In genomic region chr1:232529747-232530146, GRCh38 we compare ENCODE assay signal across 23 cellular contexts.
DNase-seq lines count a peak whose midpoint lies in the region; ATAC-seq, FAIRE-seq and TF ChIP-seq lines count a peak whose summit lies in the region.
"Had no signal": no experiment of that assay in that cellular context is flagged by ENCODE, and none has a peak within 500 bp of the region (broad histone marks: within the 10 kb centered on the region; RNA-seq: fewer than 3 reads in every experiment).

No MANE protein-coding gene starts in this region.

- DNase-seq in MCF 10A (ENCODE audit: unreplicated experiment) (peak; percentile 99), breast epithelium (ENCODE audit: low spot score in 2 of 2) (no peak), astrocyte (ENCODE audit: low read depth) (peak; percentile 46), islet precursor cell (peak; percentile 86), left lobe of liver (ENCODE audit: low spot score) (no peak), right cardiac atrium (no peak), NCI-H446 treated with DMSO at 0.1 percent for 48 hours (lab: John Stamatoyannopoulos, UW) (no peak)
- DNase-seq: activated CD4-positive, alpha-beta T cell treated with anti-CD3 and anti-CD28 coated beads, Interleukin-2, amount 10 ng/mL, durations not matched to agents 24 days and 14 days; activated CD8-positive, alpha-beta memory T cell treated with anti-CD3 and anti-CD28 coated beads, Interleukin-2, amount 50 U/mL, for 48 hours; activated effector memory CD4-positive, alpha-beta T cell treated with Interleukin-2 at 50 U/mL for 16 hours; GDM1; GM23248; Kasumi-1; left cardiac atrium; NCI-H2171 treated with DMSO at 0.1 percent for 48 hours; stimulated activated CD4-positive, alpha-beta T cell treated with anti-CD3 and anti-CD28 coated beads, Interleukin-4, amount 100 ng/mL, for 24 hours; uterus had no signal

- intact Hi-C loops in MCF 10A (cut with micrococcal nuclease) = loop anchor here (1.0 to 10.0 kb wide), 4 partner anchors 98 to 805 kb away; no protein-coding TSS in a partner anchor
- intact Hi-C loops in breast epithelium (cut with DNase I; ENCODE audit: low total_unique reads) = no loop called here
- intact Hi-C loops in right cardiac atrium (cut with DNase I) = no loop called here

- H3K9me3 Mint-ChIP-seq in MCF 10A (ENCODE audit: unreplicated experiment) (no peaks in the 10 kb centered on the region), astrocyte (ENCODE audit: unreplicated experiment) (no peaks in the 10 kb centered on the region)
- H3K9me3 Mint-ChIP-seq: activated CD4-positive, alpha-beta T cell treated with anti-CD3 and anti-CD28 coated beads, Interleukin-2, amount 10 ng/mL, durations not matched to agents 24 days and 14 days had no signal

- H3K36me3 Mint-ChIP-seq in MCF 10A (ENCODE audit: insufficient read depth, unreplicated experiment) (no peaks in the 10 kb centered on the region), astrocyte (ENCODE audit: low read depth, unreplicated experiment) (peaks cover 3% of the 10 kb centered on the region)

- H3K36me3 ChIP-seq in breast epithelium = no peaks in the 10 kb centered on the region
- H3K36me3 ChIP-seq in astrocyte (ENCODE audit: insufficient read depth, low read length) = no peaks in the 10 kb centered on the region
- H3K36me3 ChIP-seq: BLaER1, neural progenitor cell, uterus had no signal

- H3K4me3 Mint-ChIP-seq in MCF 10A (ENCODE audit: unreplicated experiment) (no peak overlapping the region), astrocyte (ENCODE audit: unreplicated experiment) (no peak overlapping the region)
- H3K4me3 Mint-ChIP-seq: activated CD4-positive, alpha-beta T cell treated with anti-CD3 and anti-CD28 coated beads, Interleukin-2, amount 10 ng/mL, durations not matched to agents 24 days and 14 days; neural progenitor cell had no signal

- POLR2A ChIA-PET in MCF 10A (lab: Yijun Ruan, JAX) = interaction anchor here (0.6 to 4.7 kb wide), 22 partner anchors 8 to 804 kb away, joined by 3 to 36 read pairs (median 3); partner anchors contain the start of gene SIPA1L2

- no peaks in the 10 kb centered on the region for H3K9me3 ChIP-seq in breast epithelium
- H3K9me3 ChIP-seq in astrocyte (ENCODE audit: insufficient read depth, low read depth, low read length) = no peaks in the 10 kb centered on the region
- H3K9me3 ChIP-seq in right cardiac atrium (ENCODE audit: control insufficient read depth, low read length) = no peaks in the 10 kb centered on the region
- H3K9me3 ChIP-seq: BLaER1, uterus had no signal

- no peak for TF ChIP-seq POLR2A in breast epithelium (IDR thresholded peaks at IDR 0.05)

- H3K9ac ChIP-seq in astrocyte (ENCODE audit: low read length) = no peak overlapping the region
- H3K9ac ChIP-seq: BLaER1, GM23248, neural progenitor cell had no signal

- TF ChIP-seq CTCF in MCF 10A (IDR thresholded peaks at IDR 0.05; ENCODE audit: unreplicated experiment) (peak; percentile 39), breast epithelium (IDR thresholded peaks at IDR 0.05) (no peak), astrocyte (IDR thresholded peaks at IDR 0.05; ENCODE audit: insufficient read depth, low read depth, low read length) (no peak)

- H3K27me3 Mint-ChIP-seq in MCF 10A (ENCODE audit: insufficient read depth, unreplicated experiment) (no peaks in the 10 kb centered on the region), astrocyte (ENCODE audit: low read depth, unreplicated experiment) (no peaks in the 10 kb centered on the region)

- H4K20me1 ChIP-seq in astrocyte (ENCODE audit: insufficient read depth, low read length) = no peaks in the 10 kb centered on the region
- H4K20me1 ChIP-seq: BLaER1 had no signal

- FAIRE-seq in astrocyte (lab: Jason Lieb, UNC) = no peak
- FAIRE-seq: D721Med, HTR-8/SVneo had no signal

- H3K4me1 Mint-ChIP-seq in MCF 10A (ENCODE audit: insufficient read depth, unreplicated experiment) = peaks cover 45% of the 10 kb centered on the region
- H3K4me1 Mint-ChIP-seq in astrocyte (ENCODE audit: low read depth, unreplicated experiment) = peaks cover 26% of the 10 kb centered on the region

- ATAC-seq in left lobe of liver = no peak
- no peak for ATAC-seq in right cardiac atrium
- ATAC-seq in HG03196 (IDR thresholded peaks at IDR 0.05; ENCODE audit: unreplicated experiment) = no peak

- H3K27ac Mint-ChIP-seq in MCF 10A (ENCODE audit: low read depth, unreplicated experiment) (peak overlapping the region; percentile 78), astrocyte (ENCODE audit: unreplicated experiment) (no peak overlapping the region)
- H3K27ac Mint-ChIP-seq: activated CD4-positive, alpha-beta T cell treated with anti-CD3 and anti-CD28 coated beads, Interleukin-2, amount 10 ng/mL, durations not matched to agents 24 days and 14 days; neural progenitor cell had no signal

- H3K4me3 ChIP-seq in breast epithelium = no peak overlapping the region
- no peak overlapping the region for H3K4me3 ChIP-seq in astrocyte (ENCODE audit: insufficient read depth, low read depth, low read length)
- H3K4me3 ChIP-seq in right cardiac atrium (ENCODE audit: low read length) = no peak overlapping the region
- H3K4me3 ChIP-seq: BLaER1, cardiac muscle cell, GM23248, neural progenitor cell, uterus had no signal

- no peak overlapping the region for H2AFZ ChIP-seq in astrocyte (ENCODE audit: low read depth, low read length)
- H2AFZ ChIP-seq: GM23248, neural progenitor cell had no signal

- no peak overlapping the region for H3K4me2 ChIP-seq in astrocyte (ENCODE audit: low read length)
- H3K4me2 ChIP-seq: BLaER1, neural progenitor cell had no signal

- 90% methylated on average over 2 of the region's 2 CpGs for WGBS in right cardiac atrium

- H3K27me3 ChIP-seq in breast epithelium = no peaks in the 10 kb centered on the region
- no peaks in the 10 kb centered on the region for H3K27me3 ChIP-seq in astrocyte (ENCODE audit: insufficient read depth, low read length)
- H3K27me3 ChIP-seq in right cardiac atrium (ENCODE audit: control insufficient read depth, insufficient read depth) = no peaks in the 10 kb centered on the region
- H3K27me3 ChIP-seq: BLaER1, cardiac muscle cell, neural progenitor cell, uterus had no signal

- CTCF ChIA-PET in MCF 10A (lab: Yijun Ruan, JAX) = interaction anchor here (0.6 to 2.9 kb wide), 19 partner anchors 8 to 773 kb away, joined by 3 to 37 read pairs (median 4); no protein-coding TSS in a partner anchor

- H3K79me2 ChIP-seq in astrocyte (ENCODE audit: insufficient read depth, low read length) = no peaks in the 10 kb centered on the region

- H3K27ac ChIP-seq in breast epithelium (no peak overlapping the region), astrocyte (ENCODE audit: low read depth, low read length) (no peak overlapping the region), right cardiac atrium (ENCODE audit: low read length) (no peak overlapping the region)
- H3K27ac ChIP-seq: BLaER1, cardiac muscle cell, GM23248, neural progenitor cell, uterus had no signal

- no TSS peak for BruUV-seq in MCF 10A (replicated peaks; lab: Mats Ljungman, UMichigan)

- H3K4me1 ChIP-seq in breast epithelium (no peaks in the 10 kb centered on the region), astrocyte (ENCODE audit: insufficient read depth, low read length) (no peaks in the 10 kb centered on the region), right cardiac atrium (ENCODE audit: control insufficient read depth, insufficient read depth, low read length) (no peaks in the 10 kb centered on the region)
- H3K4me1 ChIP-seq: neural progenitor cell, uterus had no signal

Comparison
In these comparisons a context has a peak if more than half of its experiments do, and no peak if none do; other contexts are left out.
1. DNase-seq: peak in MCF 10A (single experiment), astrocyte (single experiment) and islet precursor cell (single experiment); none in breast epithelium (0 of 2), left lobe of liver (single experiment), right cardiac atrium (0 of 3) and NCI-H446 treated with DMSO at 0.1 percent for 48 hours (single experiment).